Comparison of ENCODE assay signal across 8 cellular contexts in the genomic region with DNA sequence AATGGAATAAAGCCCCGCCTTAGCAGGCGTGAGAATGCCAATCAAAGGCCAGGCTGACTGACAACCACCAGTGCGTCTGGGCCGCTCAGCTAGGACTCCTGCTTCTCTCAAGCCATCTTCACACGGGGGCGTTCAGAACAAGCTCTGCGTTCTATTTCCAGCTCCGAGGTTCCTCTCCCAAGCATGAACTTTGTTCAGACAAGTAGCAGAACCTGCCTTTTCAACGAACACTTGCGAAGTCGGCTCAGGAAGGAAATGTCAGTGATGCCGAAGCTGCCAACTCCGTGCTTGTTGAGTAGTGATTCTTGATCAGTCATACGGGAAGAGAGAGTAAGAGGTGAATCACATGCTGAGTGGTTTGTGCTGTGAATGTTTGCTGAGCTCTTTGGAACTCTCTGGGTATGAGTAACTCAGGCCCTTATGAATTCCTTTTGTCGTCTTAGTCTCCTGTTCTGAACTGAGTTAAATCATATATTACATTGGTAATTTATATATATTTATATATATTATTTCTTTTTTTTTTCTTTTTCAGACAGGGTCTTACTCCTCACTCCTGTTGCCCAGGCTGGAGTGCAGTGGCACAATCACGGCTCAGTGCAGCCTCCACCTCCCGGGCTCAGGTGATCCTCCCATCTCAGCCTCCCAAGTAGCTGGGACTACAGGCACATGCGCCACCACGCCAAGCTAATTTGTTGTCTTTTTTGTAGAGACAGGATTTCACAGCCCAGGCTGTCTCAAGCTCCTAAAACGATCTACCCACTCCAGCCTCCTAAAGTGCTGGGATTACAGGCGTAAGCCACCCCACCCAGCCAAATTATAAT. TPM values are rescaled to one million over a fixed set of nuclear protein-coding genes. Genes with fewer than 3 reads are reported as not detected.
A peak's percentile ranks its signal among the peaks of the same experiment; 100 is the strongest.
DNase-seq lines count a peak whose midpoint lies in the region; ATAC-seq and TF ChIP-seq lines count a peak whose summit lies in the region.

No MANE protein-coding gene starts in this region.

- H3K27me3 ChIP-seq in H7 (ENCODE audit: control insufficient read depth, insufficient read depth, low read length) = no peaks in the 10 kb centered on the region

- TF ChIP-seq CTCF in GM12865 (IDR thresholded peaks at IDR 0.05; ENCODE audit: insufficient read depth, low read depth, low read length, missing control alignments) = no peak
- TF ChIP-seq CTCF in type B pancreatic cell (conservative IDR thresholded peaks at IDR 0.05) = no peak

- peaks cover 17% of the 10 kb centered on the region for H3K4me1 Mint-ChIP-seq in activated T-helper 1 cell treated with anti-CD3 and anti-CD28 coated beads, Interleukin-12 subunit alpha, Interleukin-12 subunit beta, Interleukin-2, Interleukin-4 antibody, amounts not matched to agents 30 ng/mL and 10 ng/mL and 1 ng/mL, durations not matched to agents 14 hours and 24 hours and 36 hours (ENCODE audit: low read depth)
- peaks cover 5% of the 10 kb centered on the region for H3K4me1 Mint-ChIP-seq in type B pancreatic cell (ENCODE audit: unreplicated experiment)

- no peaks in the 10 kb centered on the region for H3K9me3 Mint-ChIP-seq in activated T-helper 1 cell treated with anti-CD3 and anti-CD28 coated beads, Interleukin-12 subunit alpha, Interleukin-12 subunit beta, Interleukin-2, Interleukin-4 antibody, amounts not matched to agents 30 ng/mL and 10 ng/mL and 1 ng/mL, durations not matched to agents 14 hours and 24 hours and 36 hours
- no peaks in the 10 kb centered on the region for H3K9me3 Mint-ChIP-seq in type B pancreatic cell

- no peak overlapping the region for H3K4me3 ChIP-seq in GM12865 (ENCODE audit: low read depth, low read length)
- H3K4me3 ChIP-seq in H7 (ENCODE audit: insufficient read depth, low read depth, low read length) = no peak overlapping the region

- H3K4me3 Mint-ChIP-seq in activated T-helper 1 cell treated with anti-CD3 and anti-CD28 coated beads, Interleukin-12 subunit alpha, Interleukin-12 subunit beta, Interleukin-2, Interleukin-4 antibody, amounts not matched to agents 30 ng/mL and 10 ng/mL and 1 ng/mL, durations not matched to agents 14 hours and 24 hours and 36 hours = peak overlapping the region; percentile 64
- no peak overlapping the region for H3K4me3 Mint-ChIP-seq in type B pancreatic cell

- intact Hi-C loops in activated T-helper 1 cell treated with anti-CD3 and anti-CD28 coated beads, Interleukin-12 subunit alpha, Interleukin-12 subunit beta, Interleukin-2, Interleukin-4 antibody, amounts not matched to agents 30 ng/mL and 10 ng/mL and 1 ng/mL, durations not matched to agents 14 hours and 24 hours and 36 hours (cut with micrococcal nuclease) = loop anchor here (1.0 to 5.0 kb wide), 3 partner anchors 31 to 460 kb away; a partner anchor contains a TSS
- intact Hi-C loops in left ventricle myocardium superior (cut with micrococcal nuclease) = no loop called here

- peaks cover 13% of the 10 kb centered on the region for H3K27me3 Mint-ChIP-seq in activated T-helper 1 cell treated with anti-CD3 and anti-CD28 coated beads, Interleukin-12 subunit alpha, Interleukin-12 subunit beta, Interleukin-2, Interleukin-4 antibody, amounts not matched to agents 30 ng/mL and 10 ng/mL and 1 ng/mL, durations not matched to agents 14 hours and 24 hours and 36 hours (ENCODE audit: insufficient read depth)
- H3K27me3 Mint-ChIP-seq in type B pancreatic cell = no peaks in the 10 kb centered on the region

- peak; percentile 57 for ATAC-seq in left ventricle myocardium superior

- no peaks in the 10 kb centered on the region for H3K36me3 Mint-ChIP-seq in activated T-helper 1 cell treated with anti-CD3 and anti-CD28 coated beads, Interleukin-12 subunit alpha, Interleukin-12 subunit beta, Interleukin-2, Interleukin-4 antibody, amounts not matched to agents 30 ng/mL and 10 ng/mL and 1 ng/mL, durations not matched to agents 14 hours and 24 hours and 36 hours (ENCODE audit: low read depth)
- H3K36me3 Mint-ChIP-seq in type B pancreatic cell = no peaks in the 10 kb centered on the region

- H3K36me3 ChIP-seq in H7 (replicated peaks; ENCODE audit: control insufficient read depth, insufficient read depth, low read length) = no peaks in the 10 kb centered on the region

- DNase-seq in GM12865 (ENCODE audit: low read depth) (peak; percentile 95), H7 (peak; percentile 21), NCI-H69 (lab: John Stamatoyannopoulos, UW) (peak; percentile 38), left ventricle myocardium superior (no peak), type B pancreatic cell (ENCODE audit: extremely low spot score, unreplicated experiment) (no peak), NCI-H524 (lab: John Stamatoyannopoulos, UW) (no peak)
- DNase-seq in activated T-helper 1 cell treated with anti-CD3 and anti-CD28 coated beads, Interleukin-12 subunit alpha, Interleukin-12 subunit beta, Interleukin-2, Interleukin-4 antibody, amounts not matched to agents 30 ng/mL and 10 ng/mL and 1 ng/mL, durations not matched to agents 14 hours and 24 hours and 36 hours (ENCODE audit: low spot score) = peak; percentile 46
- peak; percentile 15 to 18 for DNase-seq in stimulated activated CD8-positive, alpha-beta memory T cell treated with anti-CD3 and anti-CD28 coated beads, Interleukin-15, amount 100 ng/mL, for 4 hours (ENCODE audit: low read depth in 2 of 2)

- peak overlapping the region; percentile 58 for H3K27ac Mint-ChIP-seq in activated T-helper 1 cell treated with anti-CD3 and anti-CD28 coated beads, Interleukin-12 subunit alpha, Interleukin-12 subunit beta, Interleukin-2, Interleukin-4 antibody, amounts not matched to agents 30 ng/mL and 10 ng/mL and 1 ng/mL, durations not matched to agents 14 hours and 24 hours and 36 hours
- no peak overlapping the region for H3K27ac Mint-ChIP-seq in type B pancreatic cell

RNA-seq across cellular contexts. Expression of a gene that starts 29.4 kb away (rescaled TPM):
- 10.6 and 11.2 TPM in 2 replicates for total RNA-seq in H7 (2014; rRNA removed; shearing (Covaris generic))
- total RNA-seq in activated T-helper 1 cell treated with anti-CD3 and anti-CD28 coated beads, Interleukin-12 subunit alpha, Interleukin-12 subunit beta, Interleukin-2, Interleukin-4 antibody, amounts not matched to agents 30 ng/mL and 10 ng/mL and 1 ng/mL, durations not matched to agents 14 hours and 24 hours and 36 hours = 9.7 and 13.0 TPM in 2 replicates
- total RNA-seq in left ventricle myocardium superior (17.5 TPM), type B pancreatic cell (ENCODE audit: low replicate concordance) (22.2 and 30.9 TPM in 2 replicates)

Comparison
In these comparisons a context has a peak if more than half of its experiments do, and no peak if none do; other contexts are left out.
1. DNase-seq: peak in GM12865 (single experiment), H7 (single experiment), NCI-H69 (single experiment), activated T-helper 1 cell treated with anti-CD3 and anti-CD28 coated beads, Interleukin-12 subunit alpha, Interleukin-12 subunit beta, Interleukin-2, Interleukin-4 antibody, amounts not matched to agents 30 ng/mL and 10 ng/mL and 1 ng/mL, durations not matched to agents 14 hours and 24 hours and 36 hours (single experiment) and stimulated activated CD8-positive, alpha-beta memory T cell treated with anti-CD3 and anti-CD28 coated beads, Interleukin-15, amount 100 ng/mL, for 4 hours (2 of 2); none in left ventricle myocardium superior (single experiment), type B pancreatic cell (single experiment) and NCI-H524 (0 of 2).